In genomic region chr19:3270908-3271307, GRCh38 we compare ENCODE assay signal across 8 cellular contexts.
DNase-seq lines count a peak whose midpoint lies in the region; ATAC-seq lines count a peak whose summit lies in the region.

No MANE protein-coding gene starts in this region.

- DNase-seq in DMS79 treated with DMSO at 0.1 percent for 48 hours (lab: John Stamatoyannopoulos, UW), result peak; percentile 42
- peak; percentile 97 for DNase-seq in NCI-H1436 (lab: John Stamatoyannopoulos, UW)
- DNase-seq in activated CD8-positive, alpha-beta memory T cell treated with anti-CD3 and anti-CD28 coated beads, Interleukin-2, amount 50 U/mL, for 48 hours, result peak; percentile 63
- DNase-seq in iPS-NIHi11 (ENCODE audit: low spot score), result peak; percentile 69
- no peak for DNase-seq in AML-193 (lab: John Stamatoyannopoulos, UW)
- no peak for DNase-seq in kidney glomerular epithelial cell (lab: John Stamatoyannopoulos, UW)

- ATAC-seq in GM21576 (IDR thresholded peaks at IDR 0.05; ENCODE audit: unreplicated experiment) (no peak), HG03280 (IDR thresholded peaks at IDR 0.05; ENCODE audit: unreplicated experiment) (no peak)

Comparison
In these comparisons a context has a peak if more than half of its experiments do, and no peak if none do; other contexts are left out.
1. DNase-seq: peak in DMS79 treated with DMSO at 0.1 percent for 48 hours (single experiment), NCI-H1436 (single experiment), activated CD8-positive, alpha-beta memory T cell treated with anti-CD3 and anti-CD28 coated beads, Interleukin-2, amount 50 U/mL, for 48 hours (single experiment) and iPS-NIHi11 (single experiment); none in AML-193 (0 of 2) and kidney glomerular epithelial cell (single experiment).